7 cellular contexts compared by ENCODE assay signal in genomic region chr2:111290363-111290762, GRCh38.
A peak's percentile ranks its signal among the peaks of the same experiment; 100 is the strongest.
DNase-seq lines count a peak whose midpoint lies in the region; ATAC-seq and TF ChIP-seq lines count a peak whose summit lies in the region.
"Not testable (repeated sequence)": the region's sequence is repeated elsewhere in the genome, so short reads cannot be mapped to it uniquely, and the experiment has no call there.

No MANE protein-coding gene starts in this region.

- not testable (repeated sequence) for H4K20me1 ChIP-seq in PC-3 (ENCODE audit: low read length)

- H2AFZ ChIP-seq in PC-3 (ENCODE audit: low read length): not testable (repeated sequence)

- H3K9ac ChIP-seq in PC-3 (ENCODE audit: low read length): not testable (repeated sequence)

- CTCF ChIA-PET in PC-3 (lab: Charles Lee); MCF 10A (lab: Yijun Ruan, JAX): not testable (repeated sequence)

- H3K9me3 ChIP-seq in PC-3 (ENCODE audit: low read length); prostate gland: not testable (repeated sequence)

- not testable (repeated sequence) for H3K27me3 Mint-ChIP-seq in MCF 10A (ENCODE audit: insufficient read depth, unreplicated experiment)

- not testable (repeated sequence) for H3K4me2 ChIP-seq in PC-3 (ENCODE audit: low read length)

- H3K4me1 ChIP-seq in PC-3 (ENCODE audit: insufficient read depth, low read length); prostate gland (replicated peaks): not testable (repeated sequence)

- H3K36me3 Mint-ChIP-seq in MCF 10A (ENCODE audit: insufficient read depth, unreplicated experiment): not testable (repeated sequence)

- H3K27ac Mint-ChIP-seq in MCF 10A (ENCODE audit: low read depth, unreplicated experiment): not testable (repeated sequence)

- H3K4me1 Mint-ChIP-seq in MCF 10A (ENCODE audit: insufficient read depth, unreplicated experiment): peaks cover 11% of the 10 kb centered on the region

- not testable (repeated sequence) for H3K79me2 ChIP-seq in PC-3 (ENCODE audit: low read length)

- not testable (repeated sequence) for H3K27me3 ChIP-seq in PC-3 (ENCODE audit: low read length); prostate gland (replicated peaks; ENCODE audit: insufficient read depth)

- not testable (repeated sequence) for H3K27ac ChIP-seq in PC-3 (ENCODE audit: low read length); prostate gland

- not testable (repeated sequence) for H3K36me3 ChIP-seq in PC-3 (ENCODE audit: low read depth, low read length); prostate gland

- H3F3A ChIP-seq in PC-3 (ENCODE audit: low read length, unreplicated experiment): not testable (repeated sequence)

- POLR2A ChIA-PET in PC-3 (lab: Charles Lee; ENCODE audit: unreplicated experiment); MCF 10A (lab: Yijun Ruan, JAX): not testable (repeated sequence)

- BruUV-seq in PC-3 (replicated peaks; lab: Mats Ljungman, UMichigan); MCF 10A (replicated peaks; lab: Mats Ljungman, UMichigan): not testable (repeated sequence)

- not testable (repeated sequence) for H3K4me3 ChIP-seq in PC-3 (ENCODE audit: low read length); epithelial cell of esophagus (ENCODE audit: low read length); foreskin fibroblast (ENCODE audit: low read depth in 1 of 2, low read length in 2 of 2); prostate gland

- not testable (repeated sequence) for H3K9me3 Mint-ChIP-seq in MCF 10A (ENCODE audit: unreplicated experiment)

- intact Hi-C loops in PC-3 (cut with micrococcal nuclease); MCF 10A (cut with micrococcal nuclease); left colon (cut with DNase I, micrococcal nuclease); prostate gland (cut with DNase I): not testable (repeated sequence)

- WGBS in prostate gland: 62% methylated on average over 11 of the region's 11 CpGs

- DNase-seq in EH (ENCODE audit: low read depth): peak; percentile 12
- DNase-seq in PC-3: peak; percentile 79
- peak; percentile 57 for DNase-seq in MCF 10A (ENCODE audit: unreplicated experiment)
- peak; percentile 86 for DNase-seq in epithelial cell of esophagus (ENCODE audit: low read depth)
- peak; percentile 12 to 80 for DNase-seq in foreskin fibroblast
- DNase-seq in left colon: peak; percentile 56 to 59
- peak; percentile 47 for DNase-seq in prostate gland (ENCODE audit: low spot score)

- TF ChIP-seq POLR2A in prostate gland (IDR thresholded peaks at IDR 0.05): not testable (repeated sequence)

- ATAC-seq in PC-3: not testable (repeated sequence)
- peak; percentile 27 for ATAC-seq in left colon

- not testable (repeated sequence) for H3K9me2 ChIP-seq in PC-3 (replicated peaks; ENCODE audit: low read length)

- TF ChIP-seq CTCF in PC-3 (conservative IDR thresholded peaks at IDR 0.05; ENCODE audit: low read depth, low read length); MCF 10A (IDR thresholded peaks at IDR 0.05; ENCODE audit: unreplicated experiment); foreskin fibroblast (IDR thresholded peaks at IDR 0.05; ENCODE audit: low read depth, low read length); prostate gland (IDR thresholded peaks at IDR 0.05): not testable (repeated sequence)
- peak; percentile 27 for TF ChIP-seq CTCF in epithelial cell of esophagus (IDR thresholded peaks at IDR 0.05; ENCODE audit: insufficient read depth, low read depth, low read length, missing control alignments)

- H3K4me3 Mint-ChIP-seq in MCF 10A (ENCODE audit: unreplicated experiment): not testable (repeated sequence)

Comparison
In these comparisons a context has a peak if more than half of its experiments do, and no peak if none do; other contexts are left out.
1. DNase-seq: peak in every context shown above with its lines; median percentile 86 in epithelial cell of esophagus; 79 in PC-3; 58 in left colon; 57 in MCF 10A; 47 in prostate gland; 46 in foreskin fibroblast; 12 in EH.